In genomic region chr17:30957741-30958140, GRCh38 we compare ENCODE assay signal across 21 cellular contexts. TPM values are rescaled to one million over a fixed set of nuclear protein-coding genes. Genes with fewer than 3 reads are reported as not detected.
DNase-seq lines count a peak whose midpoint lies in the region; ATAC-seq and TF ChIP-seq lines count a peak whose summit lies in the region.
"Had no signal": no experiment of that assay in that cellular context is flagged by ENCODE, and none has a peak within 500 bp of the region (broad histone marks: within the 10 kb centered on the region; RNA-seq: fewer than 3 reads in every experiment).

No MANE protein-coding gene starts in this region.

- H3K9ac ChIP-seq in BLaER1, result no peak overlapping the region
- peak overlapping the region; percentile 48 for H3K9ac ChIP-seq in Karpas-422 (ENCODE audit: low read length)
- H3K9ac ChIP-seq in neuronal stem cell (ENCODE audit: low read depth, low read length, poor library complexity), result no peak overlapping the region

- no peaks in the 10 kb centered on the region for H3K79me2 ChIP-seq in Karpas-422 (ENCODE audit: low read length)

- H3K9me2 ChIP-seq in Karpas-422 (replicated peaks; ENCODE audit: insufficient read depth, low read length), result no peaks in the 10 kb centered on the region

- no peak overlapping the region for H2BK120ac ChIP-seq in neuronal stem cell (ENCODE audit: low read depth, low read length)

- no peak overlapping the region for H3K14ac ChIP-seq in neuronal stem cell (ENCODE audit: low read length)

- no peaks in the 10 kb centered on the region for H3K27me3 ChIP-seq in BLaER1
- no peaks in the 10 kb centered on the region for H3K27me3 ChIP-seq in Karpas-422 (ENCODE audit: low read length)
- H3K27me3 ChIP-seq in neuronal stem cell (ENCODE audit: control insufficient read depth in 3 of 3, insufficient read depth in 3 of 3, low read depth in 1 of 3, low read length in 3 of 3), result peaks cover 0 to 2% (median 0%) of the 10 kb centered on the region in 3 experiments
- H3K27me3 ChIP-seq in testis, result no peaks in the 10 kb centered on the region
- H3K27me3 ChIP-seq: SJCRH30 had no signal

- H3K27ac ChIP-seq in BLaER1, result no peak overlapping the region
- H3K27ac ChIP-seq in Karpas-422 (ENCODE audit: low read length), result peak overlapping the region; percentile 28; the same call in 1 of the 2 replicates
- H3K27ac ChIP-seq in caudate nucleus (ENCODE audit: low read depth, low read length), result peak overlapping the region; percentile 52
- no peak overlapping the region for H3K27ac ChIP-seq in neuronal stem cell (replicated peaks; ENCODE audit: low read length)
- no peak overlapping the region for H3K27ac ChIP-seq in testis
- H3K27ac ChIP-seq: psoas muscle, SJCRH30 had no signal

- H3K18ac ChIP-seq in neuronal stem cell (ENCODE audit: low read length), result no peak overlapping the region

- H3K4me2 ChIP-seq in BLaER1 (peak overlapping the region; percentile 51; the same call in 1 of the 2 replicates), Karpas-422 (ENCODE audit: low read depth, low read length, poor library complexity, severe bottlenecking) (peak overlapping the region; percentile 55), neuronal stem cell (ENCODE audit: insufficient read depth, low read length, poor library complexity, severe bottlenecking) (no peak overlapping the region)

- H3K4me3 ChIP-seq in BLaER1 (no peak overlapping the region), Karpas-422 (ENCODE audit: low read length) (peak overlapping the region; percentile 19; the same call in 1 of the 2 replicates), neuronal stem cell (ENCODE audit: low read length in 2 of 2) (no peak overlapping the region), testis (no peak overlapping the region)
- H3K4me3 ChIP-seq: mucosa of descending colon, psoas muscle, skin epidermis had no signal

- no peak overlapping the region for H3K4ac ChIP-seq in neuronal stem cell (ENCODE audit: low read length)

- H3K9me3 ChIP-seq in BLaER1, result no peaks in the 10 kb centered on the region
- no peaks in the 10 kb centered on the region for H3K9me3 ChIP-seq in Karpas-422 (ENCODE audit: low read length)
- H3K9me3 ChIP-seq in neuronal stem cell (replicated peaks in 1 of 2; ENCODE audit: control insufficient read depth in 2 of 2, insufficient read depth in 1 of 2, low read depth in 1 of 2, low read length in 2 of 2), result no peaks in the 10 kb centered on the region
- H3K9me3 ChIP-seq in testis, result no peaks in the 10 kb centered on the region
- H3K9me3 ChIP-seq: mucosa of descending colon, psoas muscle had no signal

- H3K36me3 ChIP-seq in BLaER1, result no peaks in the 10 kb centered on the region
- no peaks in the 10 kb centered on the region for H3K36me3 ChIP-seq in Karpas-422 (ENCODE audit: insufficient read depth, low read length)
- H3K36me3 ChIP-seq in neuronal stem cell (replicated peaks in 1 of 2; ENCODE audit: control insufficient read depth in 2 of 2, insufficient read depth in 2 of 2, low read length in 2 of 2), result no peaks in the 10 kb centered on the region
- no peaks in the 10 kb centered on the region for H3K36me3 ChIP-seq in testis (ENCODE audit: low read depth, missing control alignments)
- H3K36me3 ChIP-seq: SJCRH30 had no signal

- no peak overlapping the region for H2BK12ac ChIP-seq in neuronal stem cell (ENCODE audit: low read length)

- TF ChIP-seq CTCF in testis (IDR thresholded peaks at IDR 0.05), result no peak

- peak overlapping the region; percentile 57 for H2BK5ac ChIP-seq in neuronal stem cell (ENCODE audit: low read length)

- H4K20me1 ChIP-seq in BLaER1 (no peaks in the 10 kb centered on the region), Karpas-422 (ENCODE audit: insufficient read depth, low read depth, low read length) (no peaks in the 10 kb centered on the region)

- H3K79me1 ChIP-seq in neuronal stem cell (ENCODE audit: low read depth, low read length), result no peaks in the 10 kb centered on the region

- H4K91ac ChIP-seq in neuronal stem cell (ENCODE audit: low read depth, low read length, poor library complexity), result no peak overlapping the region

- no peak overlapping the region for H4K8ac ChIP-seq in neuronal stem cell (ENCODE audit: low read depth, low read length)

- no CpG with 5 or more reads among the region's 6 CpGs for WGBS in neuronal stem cell (ENCODE audit: extremely low coverage in 2 of 2, insufficient read length in 2 of 2, insufficient replicate concordance in 1 of 2), 2 donors
- WGBS in testis, 2 donors, result 95% methylated on average over 6 of the region's 6 CpGs

- no peak overlapping the region for H3K23ac ChIP-seq in neuronal stem cell (ENCODE audit: low read depth, low read length, poor library complexity)

- intact Hi-C loops in testis (cut with DNase I; ENCODE audit: low total_unique reads), result no loop called here

- H2AFZ ChIP-seq in Karpas-422 (ENCODE audit: low read length), result peak overlapping the region; percentile 90
- H2AFZ ChIP-seq in neuronal stem cell (ENCODE audit: low read length), result peak overlapping the region; percentile 94

- peak overlapping the region; percentile 53 for H2AK5ac ChIP-seq in neuronal stem cell (ENCODE audit: low read depth, low read length)

- DNase-seq in Karpas-422, result no peak
- no peak for DNase-seq in caudate nucleus (lab: John Stamatoyannopoulos, UW)
- no peak for DNase-seq in neuronal stem cell (ENCODE audit: low spot score)
- DNase-seq in testis, result no peak
- no peak for DNase-seq in EL
- no peak for DNase-seq in HCEC 1CT
- DNase-seq: activated CD8-positive, alpha-beta memory T cell treated with anti-CD3 and anti-CD28 coated beads, Interleukin-2, amount 50 U/mL, for 4 hours; activated naive CD8-positive, alpha-beta T cell treated with anti-CD3 and anti-CD28 coated beads for 36 hours; CD4-positive, CD25-positive, alpha-beta regulatory T cell; endodermal cell; mucosa of descending colon; NCI-H1105 treated with DMSO at 0.1 percent for 48 hours; NCI-H2107; NCI-H526; SJCRH30; stimulated activated CD4-positive, alpha-beta T cell treated with anti-CD3 and anti-CD28 coated beads, Interleukin-4, amount 100 ng/mL, for 1 hour; T-helper 17 cell had no signal

- H3K4me1 ChIP-seq in BLaER1 (peaks cover 31% of the 10 kb centered on the region), Karpas-422 (ENCODE audit: low read length) (peaks cover 44% of the 10 kb centered on the region), neuronal stem cell (ENCODE audit: control insufficient read depth in 2 of 2, insufficient read depth in 1 of 2, low read depth in 1 of 2, low read length in 2 of 2) (peaks cover 8 to 11% of the 10 kb centered on the region in 2 donors), testis (peaks cover 10% of the 10 kb centered on the region)
- H3K4me1 ChIP-seq: psoas muscle, SJCRH30 had no signal

- no peak for ATAC-seq in HG03520 (IDR thresholded peaks at IDR 0.05; ENCODE audit: unreplicated experiment)
- ATAC-seq: psoas muscle, T-helper 17 cell had no signal

- peak overlapping the region; percentile 60 for H2BK15ac ChIP-seq in neuronal stem cell (ENCODE audit: low read length)

- TF ChIP-seq POLR2A in testis (IDR thresholded peaks at IDR 0.05), result no peak

RNA-seq across cellular contexts. Expression of gene RNF135, which starts 13.1 kb away (rescaled TPM):
- total RNA-seq in Karpas-422 (2014; rRNA removed; shearing (Covaris generic); ENCODE audit: low replicate concordance), result 23.2 and 36.8 TPM in 2 replicates
- 6.9 TPM for polyA plus RNA-seq in neuronal stem cell (2013, experiment 1 of 2)
- 6.6 TPM for polyA plus RNA-seq in neuronal stem cell (2013, experiment 2 of 2)
- 10 to 100 TPM; 20.6 to 24.2 TPM for total RNA-seq in testis
- 12.9 TPM for polyA plus RNA-seq in testis (ENCODE audit: insufficient read depth, low read depth, low replicate concordance)

RNA-seq across cellular contexts. Expression of gene ADAP2, which starts 36.0 kb away (rescaled TPM):
- 3.3 and 5.0 TPM in 2 replicates for total RNA-seq in Karpas-422 (2014; rRNA removed; shearing (Covaris generic); ENCODE audit: low replicate concordance)
- polyA plus RNA-seq in neuronal stem cell (2013, experiment 1 of 2), result 1.5 TPM
- 2.3 TPM for polyA plus RNA-seq in neuronal stem cell (2013, experiment 2 of 2)
- 1 to 10 TPM; 3.5 to 6.4 TPM for total RNA-seq in testis
- polyA plus RNA-seq in testis (ENCODE audit: insufficient read depth, low read depth, low replicate concordance), result 7.1 TPM
- total RNA-seq: SJCRH30 had no signal
- polyA plus RNA-seq: CD4-positive, CD25-positive, alpha-beta regulatory T cell had no signal

RNA-seq across cellular contexts. Expression of gene TEFM, which starts 51.7 kb away (rescaled TPM):
- total RNA-seq in Karpas-422 (2014; rRNA removed; shearing (Covaris generic); ENCODE audit: low replicate concordance), result 11.4 and 20.7 TPM in 2 replicates
- 10.7 TPM for polyA plus RNA-seq in neuronal stem cell (2013, experiment 1 of 2)
- polyA plus RNA-seq in neuronal stem cell (2013, experiment 2 of 2), result 12.8 TPM
- 10 to 100 TPM; 10.9 to 16.2 TPM for total RNA-seq in testis
- 8.7 TPM for polyA plus RNA-seq in testis (ENCODE audit: insufficient read depth, low read depth, low replicate concordance)

Comparison
In these comparisons a context has a peak if more than half of its experiments do, and no peak if none do; other contexts are left out.
1. H3K27ac ChIP-seq: peak in Karpas-422 (single experiment) and caudate nucleus (single experiment); none in BLaER1 (single experiment), neuronal stem cell (single experiment) and testis (0 of 2).